In the genomic region with DNA sequence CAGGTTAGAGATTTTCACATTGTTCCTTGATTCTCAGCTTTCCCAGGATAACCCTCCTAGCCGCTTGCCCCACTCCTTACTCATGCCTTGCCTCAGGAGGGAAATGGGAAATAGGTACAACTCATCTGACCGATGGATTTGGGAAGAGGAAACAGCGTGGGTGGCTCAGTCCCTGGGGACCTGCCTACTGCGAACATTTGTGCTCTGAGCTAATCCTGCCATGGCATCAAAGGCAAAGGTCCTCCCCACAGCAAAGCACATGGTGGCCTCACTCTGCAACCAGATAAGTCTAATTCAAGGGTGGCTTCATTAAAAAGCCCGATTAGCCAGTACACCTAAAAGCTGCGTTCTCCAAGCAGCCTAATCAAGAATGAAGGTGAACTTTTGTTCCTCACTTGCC, we compare ENCODE assay signal across 32 cellular contexts.
"Had no signal": no experiment of that assay in that cellular context is flagged by ENCODE, and none has a peak within 500 bp of the region (broad histone marks: within the 10 kb centered on the region; RNA-seq: fewer than 3 reads in every experiment).

No MANE protein-coding gene starts in this region.

- H3K4me1 Mint-ChIP-seq: activated CD4-positive, alpha-beta memory T cell treated with anti-CD3 and anti-CD28 coated beads, Interleukin-2, amount 10 ng/mL, durations not matched to agents 7 days and 5 days; activated CD4-positive, alpha-beta T cell treated with anti-CD3 and anti-CD28 coated beads, Interleukin-2, amount 10 ng/mL, durations not matched to agents 7 days and 5 days; activated T-helper 17 cell treated with anti-CD3 and anti-CD28 coated beads, Interleukin-2, amount 50 U/mL, for 72 hours; naive thymus-derived CD4-positive, alpha-beta T cell; neural crest cell; WTC11 had no signal

- H3K4me3 ChIP-seq: esophagus muscularis mucosa, heart right ventricle, psoas muscle, sigmoid colon, smooth muscle cell, stomach, thyroid gland, upper lobe of left lung, vagina had no signal

- H3K79me2 ChIP-seq: parathyroid adenoma had no signal

- H3K9me3 ChIP-seq: psoas muscle, stomach, thyroid gland, upper lobe of left lung, vagina had no signal

- H3K27me3 ChIP-seq: brain microvascular endothelial cell, esophagus muscularis mucosa, sigmoid colon, stomach, thyroid gland, upper lobe of left lung, vagina had no signal

- DNase-seq: activated CD4-positive, alpha-beta memory T cell treated with anti-CD3 and anti-CD28 coated beads, Interleukin-2, amount 10 ng/mL, durations not matched to agents 7 days and 5 days; activated CD4-positive, alpha-beta T cell treated with anti-CD3 and anti-CD28 coated beads for 1 hour; activated CD4-positive, alpha-beta T cell treated with anti-CD3 and anti-CD28 coated beads, Interleukin-2, amount 10 ng/mL, durations not matched to agents 7 days and 5 days; activated gamma-delta T cell treated with Interleukin-2 at 50 U/mL for 16 hours; activated naive CD4-positive, alpha-beta T cell treated with anti-CD3 and anti-CD28 coated beads, Interleukin-2, amount 50 U/mL, for 16 hours; activated T-cell treated with anti-CD3 and anti-CD28 coated beads, Interleukin-2, amount 50 U/mL, for 4 hours; amniotic stem cell; brain microvascular endothelial cell; caudate nucleus; foreskin melanocyte; heart right ventricle; midbrain; naive thymus-derived CD4-positive, alpha-beta T cell; nucleus accumbens; psoas muscle; sigmoid colon; stimulated activated CD4-positive, alpha-beta T cell treated with anti-CD3 and anti-CD28 coated beads, Interleukin-1b, Interleukin-23, amount 100 ng/mL, for 48 hours; stimulated activated CD4-positive, alpha-beta T cell treated with anti-CD3 and anti-CD28 coated beads, Interleukin-4, amount 100 ng/mL, for 4 hours; stimulated activated CD8-positive, alpha-beta memory T cell treated with anti-CD3 and anti-CD28 coated beads, Interleukin-4, amount 100 ng/mL, for 48 hours; stimulated activated naive B cell treated with anti-CD40 and anti-IgM and Interleukin-4, amounts not matched to agents 10 μg/mL and 1 μg/mL and 100 μg/mL, for 72 hours; stomach; T1000; thyroid gland; upper lobe of left lung had no signal

- H2AFZ ChIP-seq: parathyroid adenoma had no signal

- H3K9ac ChIP-seq: parathyroid adenoma had no signal

- H3K36me3 Mint-ChIP-seq: naive thymus-derived CD4-positive, alpha-beta T cell; stimulated activated naive B cell treated with anti-CD40 and anti-IgM and Interleukin-4, amounts not matched to agents 10 μg/mL and 1 μg/mL and 100 μg/mL, for 72 hours; WTC11 had no signal

- ATAC-seq: activated T-cell treated with anti-CD3 and anti-CD28 coated beads, Interleukin-2, amount 50 U/mL, for 4 hours; activated T-helper 17 cell treated with anti-CD3 and anti-CD28 coated beads, Interleukin-2, amount 50 U/mL, for 72 hours; naive thymus-derived CD4-positive, alpha-beta T cell; psoas muscle had no signal

- H3K4me2 ChIP-seq: smooth muscle cell had no signal

- H3K36me3 ChIP-seq: brain microvascular endothelial cell, esophagus muscularis mucosa, heart right ventricle, sigmoid colon, stomach, thyroid gland, upper lobe of left lung, vagina had no signal

- H3K27ac ChIP-seq: brain microvascular endothelial cell, esophagus muscularis mucosa, heart right ventricle, parathyroid adenoma, psoas muscle, sigmoid colon, stomach, thyroid gland, upper lobe of left lung, vagina had no signal

- H3K4me3 Mint-ChIP-seq: activated CD4-positive, alpha-beta memory T cell treated with anti-CD3 and anti-CD28 coated beads, Interleukin-2, amount 10 ng/mL, durations not matched to agents 7 days and 5 days; activated CD4-positive, alpha-beta T cell treated with anti-CD3 and anti-CD28 coated beads, Interleukin-2, amount 10 ng/mL, durations not matched to agents 7 days and 5 days; activated T-cell treated with anti-CD3 and anti-CD28 coated beads, Interleukin-2, amount 50 U/mL, for 4 hours; activated T-helper 17 cell treated with anti-CD3 and anti-CD28 coated beads, Interleukin-2, amount 50 U/mL, for 72 hours; endodermal cell; naive thymus-derived CD4-positive, alpha-beta T cell; neural crest cell; stimulated activated naive B cell treated with anti-CD40 and anti-IgM and Interleukin-4, amounts not matched to agents 10 μg/mL and 1 μg/mL and 100 μg/mL, for 72 hours; WTC11 had no signal

- H3K27ac Mint-ChIP-seq: activated CD4-positive, alpha-beta memory T cell treated with anti-CD3 and anti-CD28 coated beads, Interleukin-2, amount 10 ng/mL, durations not matched to agents 7 days and 5 days; activated CD4-positive, alpha-beta T cell treated with anti-CD3 and anti-CD28 coated beads, Interleukin-2, amount 10 ng/mL, durations not matched to agents 7 days and 5 days; activated T-helper 17 cell treated with anti-CD3 and anti-CD28 coated beads, Interleukin-2, amount 50 U/mL, for 72 hours; endodermal cell; naive thymus-derived CD4-positive, alpha-beta T cell; stimulated activated naive B cell treated with anti-CD40 and anti-IgM and Interleukin-4, amounts not matched to agents 10 μg/mL and 1 μg/mL and 100 μg/mL, for 72 hours; WTC11 had no signal

- H3K9me3 Mint-ChIP-seq: endodermal cell, neural crest cell had no signal

- H3K4me1 ChIP-seq: esophagus muscularis mucosa, heart right ventricle, parathyroid adenoma, psoas muscle, sigmoid colon, stomach, thyroid gland, upper lobe of left lung, vagina had no signal
